ENCODE assay signal across 9 cellular contexts in the genomic region with DNA sequence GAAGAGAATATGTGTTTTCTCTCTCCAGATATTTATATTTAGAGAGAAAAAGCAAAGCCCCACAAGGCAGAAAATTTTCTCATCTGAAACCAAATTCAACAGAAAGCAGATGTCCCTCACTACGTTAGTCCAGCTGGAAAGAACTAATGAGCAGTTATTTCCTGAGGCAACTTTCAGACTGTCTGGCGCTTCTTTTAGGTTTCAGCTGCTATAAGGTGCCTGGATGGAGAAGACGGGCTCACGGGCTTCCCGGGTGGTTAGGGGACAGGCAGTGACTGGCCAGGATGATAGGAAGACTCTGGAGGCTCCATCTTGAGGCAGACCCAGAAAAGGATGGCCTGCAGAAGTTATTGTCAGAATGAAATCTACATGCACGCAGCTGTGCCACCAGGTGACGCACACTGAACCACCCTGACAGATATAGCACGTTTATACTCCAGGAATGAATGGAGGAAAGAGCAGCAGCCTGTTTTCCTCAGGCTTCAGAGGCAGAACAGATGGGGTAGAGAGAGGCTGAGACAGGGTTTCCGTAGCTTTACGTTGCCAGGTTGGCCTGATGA. TPM values are rescaled to one million over a fixed set of nuclear protein-coding genes. Genes with fewer than 3 reads are reported as not detected.
DNase-seq lines count a peak whose midpoint lies in the region; ATAC-seq and TF ChIP-seq lines count a peak whose summit lies in the region.
"Had no signal": no experiment of that assay in that cellular context is flagged by ENCODE, and none has a peak within 500 bp of the region (broad histone marks: within the 10 kb centered on the region; RNA-seq: fewer than 3 reads in every experiment).

No MANE protein-coding gene starts in this region.

- H3K27ac ChIP-seq in left ventricle myocardium inferior (replicated peaks) (peak overlapping the region; percentile 48), tibial artery (peak overlapping the region; percentile 63 to 71), aorta (ENCODE audit: low read depth in 1 of 2, low read length in 2 of 2) (peak overlapping the region in 1 of 2 donors; percentile 84)
- H3K27ac ChIP-seq in CD8-positive, alpha-beta T cell (ENCODE audit: low read depth, low read length): no peak overlapping the region

- H3K4me1 Mint-ChIP-seq in chondrocyte (ENCODE audit: low read depth): peaks cover 9% of the 10 kb centered on the region
- H3K4me1 Mint-ChIP-seq in CD8-positive, alpha-beta T cell (ENCODE audit: low read depth): no peaks in the 10 kb centered on the region

- no peaks in the 10 kb centered on the region for H3K27me3 Mint-ChIP-seq in chondrocyte (ENCODE audit: low read depth)
- H3K27me3 Mint-ChIP-seq in CD8-positive, alpha-beta T cell (ENCODE audit: low read depth): peaks cover 2% of the 10 kb centered on the region

- peak overlapping the region; percentile 50 for H3K27ac Mint-ChIP-seq in chondrocyte (ENCODE audit: unreplicated experiment)
- H3K27ac Mint-ChIP-seq in CD8-positive, alpha-beta T cell: no peak overlapping the region

- no peaks in the 10 kb centered on the region for H3K9me3 Mint-ChIP-seq in chondrocyte (ENCODE audit: low read depth)
- no peaks in the 10 kb centered on the region for H3K9me3 Mint-ChIP-seq in CD8-positive, alpha-beta T cell

- no peaks in the 10 kb centered on the region for H3K27me3 ChIP-seq in left ventricle myocardium inferior (ENCODE audit: low read depth)
- no peaks in the 10 kb centered on the region for H3K27me3 ChIP-seq in tibial artery
- H3K27me3 ChIP-seq in CD8-positive, alpha-beta T cell (ENCODE audit: insufficient read depth, low read length): no peaks in the 10 kb centered on the region
- H3K27me3 ChIP-seq in aorta (ENCODE audit: control insufficient read depth in 1 of 2, insufficient read depth in 2 of 2, low read length in 1 of 2): no peaks in the 10 kb centered on the region

- H3K9me3 ChIP-seq in left ventricle myocardium inferior (replicated peaks): no peaks in the 10 kb centered on the region
- H3K9me3 ChIP-seq in tibial artery: no peaks in the 10 kb centered on the region
- H3K9me3 ChIP-seq in CD8-positive, alpha-beta T cell (ENCODE audit: low read length): no peaks in the 10 kb centered on the region
- no peaks in the 10 kb centered on the region for H3K9me3 ChIP-seq in aorta (ENCODE audit: control insufficient read depth, low read length)

- POLR2A ChIA-PET in CD8-positive, alpha-beta T cell (lab: Charles Lee): no interaction called here

- H3K36me3 ChIP-seq in left ventricle myocardium inferior (no peaks in the 10 kb centered on the region), tibial artery (no peaks in the 10 kb centered on the region), aorta (ENCODE audit: control insufficient read depth in 1 of 2, insufficient read depth in 2 of 2, low read length in 1 of 2) (no peaks in the 10 kb centered on the region)
- H3K36me3 ChIP-seq in CD8-positive, alpha-beta T cell (ENCODE audit: insufficient read depth, low read length): no peaks in the 10 kb centered on the region

- no peak overlapping the region for H3K4me3 Mint-ChIP-seq in chondrocyte (ENCODE audit: unreplicated experiment)
- no peak overlapping the region for H3K4me3 Mint-ChIP-seq in CD8-positive, alpha-beta T cell

- WGBS in aorta, 2 donors: 17 to 22% methylated on average over 10 of the region's 10 CpGs

- ATAC-seq in HG03442 (IDR thresholded peaks at IDR 0.05; ENCODE audit: unreplicated experiment) (peak; percentile 72), aorta (ENCODE audit: low FRiP score) (no peak)
- ATAC-seq in CD8-positive, alpha-beta T cell: no peak

- no peak for DNase-seq in left ventricle myocardium inferior
- no peak for DNase-seq in cardiac septum (ENCODE audit: low spot score)
- no peak for DNase-seq in chondrocyte (ENCODE audit: low spot score)
- DNase-seq in tibial artery: no peak
- DNase-seq in CD8-positive, alpha-beta T cell: no peak
- DNase-seq in aorta: no peak
- DNase-seq in activated naive CD4-positive, alpha-beta T cell (lab: John Stamatoyannopoulos, UW): no peak
- DNase-seq: left cardiac atrium had no signal

- H3K4me3 ChIP-seq in left ventricle myocardium inferior (no peak overlapping the region), tibial artery (no peak overlapping the region), aorta (ENCODE audit: low read length in 2 of 2) (no peak overlapping the region)
- H3K4me3 ChIP-seq in CD8-positive, alpha-beta T cell (ENCODE audit: low read depth, low read length): no peak overlapping the region

- peaks cover 53% of the 10 kb centered on the region for H3K4me1 ChIP-seq in left ventricle myocardium inferior
- H3K4me1 ChIP-seq in tibial artery: peaks cover 0 to 26% (median 14%) of the 10 kb centered on the region in 4 donors
- H3K4me1 ChIP-seq in CD8-positive, alpha-beta T cell (ENCODE audit: insufficient read depth, low read length): no peaks in the 10 kb centered on the region
- H3K4me1 ChIP-seq in aorta (ENCODE audit: control insufficient read depth in 1 of 2, insufficient read depth in 2 of 2, low read length in 2 of 2): peaks cover 0 to 4% of the 10 kb centered on the region in 2 donors

- intact Hi-C loops in left ventricle myocardium inferior (cut with micrococcal nuclease) (no loop called here), cardiac septum (cut with DNase I) (no loop called here), tibial artery (cut with DNase I; ENCODE audit: low total_unique reads) (loop anchor here (2.0 kb wide), 1 partner anchor 89 kb away; no protein-coding TSS in a partner anchor), aorta (cut with DNase I) (no loop called here)
- intact Hi-C loops in CD8-positive, alpha-beta T cell (cut with DNase I, micrococcal nuclease): no loop called here

- TF ChIP-seq CTCF in left ventricle myocardium inferior (IDR thresholded peaks at IDR 0.05; ENCODE audit: borderline replicate concordance) (no peak), chondrocyte (IDR thresholded peaks at IDR 0.05) (no peak), tibial artery (IDR thresholded peaks at IDR 0.05) (no peak)
- no peak for TF ChIP-seq CTCF in CD8-positive, alpha-beta T cell (IDR thresholded peaks at IDR 0.05)

- CTCF ChIA-PET in CD8-positive, alpha-beta T cell (lab: Charles Lee): interaction anchor here (0.7 kb wide), 1 partner anchor 597 kb away, joined by 3 read pairs; no protein-coding TSS in a partner anchor

- no peaks in the 10 kb centered on the region for H3K36me3 Mint-ChIP-seq in chondrocyte (ENCODE audit: low read depth)
- H3K36me3 Mint-ChIP-seq in CD8-positive, alpha-beta T cell: no peaks in the 10 kb centered on the region

RNA-seq across cellular contexts. Expression of a gene that starts 50.7 kb away (rescaled TPM):
- total RNA-seq in left ventricle myocardium inferior (111 TPM), cardiac septum (94.9 TPM), chondrocyte (22.6 to 33.0 TPM (median 24.5 TPM) in 3 replicates), aorta (10 to 100 TPM; 21.2 to 22.4 TPM)
- 1 to 10 TPM; 6.7 to 7.0 TPM for total RNA-seq in CD8-positive, alpha-beta T cell
- 10 to 100 TPM; 12.6 to 39.2 TPM for polyA plus RNA-seq in aorta

RNA-seq across cellular contexts. Expression of a gene that starts 54.7 kb away (rescaled TPM):
- 288 TPM for total RNA-seq in left ventricle myocardium inferior
- 239 TPM for total RNA-seq in cardiac septum
- total RNA-seq in chondrocyte: 62.3 to 75.0 TPM (median 70.1 TPM) in 3 replicates
- total RNA-seq in CD8-positive, alpha-beta T cell: 10 to 100 TPM; 34.3 to 35.8 TPM
- 10 to 100 TPM; 68.4 to 81.2 TPM for total RNA-seq in aorta
- polyA plus RNA-seq in aorta: 10 to 100 TPM; 34.7 to 47.3 TPM
